Comparison of ENCODE assay signal across 28 cellular contexts in genomic region chr7:15490261-15490660, GRCh38.
"Had no signal": no experiment of that assay in that cellular context is flagged by ENCODE, and none has a peak within 500 bp of the region (broad histone marks: within the 10 kb centered on the region; RNA-seq: fewer than 3 reads in every experiment).

No MANE protein-coding gene starts in this region.

- H3K4me3 ChIP-seq: adrenal gland, ascending aorta, breast epithelium, cardiac muscle cell, coronary artery, dorsolateral prefrontal cortex, gastrocnemius medialis, heart right ventricle had no signal

- H3K9me3 ChIP-seq: adrenal gland, ascending aorta, breast epithelium, gastrocnemius medialis, heart right ventricle had no signal

- H3K27me3 ChIP-seq: adrenal gland, ascending aorta, breast epithelium, cardiac muscle cell, dorsolateral prefrontal cortex, gastrocnemius medialis, heart right ventricle had no signal

- H3K4me1 ChIP-seq: adrenal gland, breast epithelium, gastrocnemius medialis had no signal

- H3K36me3 ChIP-seq: adrenal gland, ascending aorta, breast epithelium, cardiac muscle cell, gastrocnemius medialis, heart right ventricle had no signal

- ATAC-seq: activated CD4-positive, alpha-beta T cell treated with anti-CD3 and anti-CD28 coated beads for 36 hours; activated CD8-positive, alpha-beta memory T cell treated with anti-CD3 and anti-CD28 coated beads, Interleukin-2, amount 10 ng/mL, durations not matched to agents 7 days and 5 days; activated CD8-positive, alpha-beta T cell treated with anti-CD3 and anti-CD28 coated beads, Interleukin-2, amount 10 ng/mL, durations not matched to agents 7 days and 5 days; activated naive CD8-positive, alpha-beta T cell treated with anti-CD3 and anti-CD28 coated beads, Interleukin-2, amount 50 U/mL, for 24 hours; esophagus mucosa; gastrocnemius medialis had no signal

- H3K27ac ChIP-seq: adrenal gland, ascending aorta, breast epithelium, cardiac muscle cell, dorsolateral prefrontal cortex, gastrocnemius medialis had no signal

- DNase-seq: activated CD4-positive, alpha-beta memory T cell treated with anti-CD3 and anti-CD28 coated beads for 36 hours; activated CD4-positive, alpha-beta T cell treated with anti-CD3 and anti-CD28 coated beads for 36 hours; activated CD4-positive, alpha-beta T cell treated with anti-CD3 and anti-CD28 coated beads, Interleukin-2, amount 10 ng/mL, durations not matched to agents 24 days and 14 days; activated CD4-positive, CD25-positive, alpha-beta regulatory T cell; activated CD4-positive, CD25-positive, alpha-beta regulatory T cell treated with anti-CD3 and anti-CD28 coated beads, Interleukin-2, amount 50 U/mL, for 72 hours; activated CD8-positive, alpha-beta memory T cell treated with anti-CD3 and anti-CD28 coated beads, Interleukin-2, amount 10 ng/mL, durations not matched to agents 7 days and 5 days; activated CD8-positive, alpha-beta memory T cell treated with anti-CD3 and anti-CD28 coated beads, Interleukin-2, amount 50 U/mL, for 4 hours; activated CD8-positive, alpha-beta T cell treated with anti-CD3 and anti-CD28 coated beads, Interleukin-2, amount 10 ng/mL, durations not matched to agents 7 days and 5 days; activated effector memory CD4-positive, alpha-beta T cell treated with anti-CD3 and anti-CD28 coated beads, Interleukin-2, amount 50 U/mL, for 16 hours; activated naive CD4-positive, alpha-beta T cell treated with anti-CD3 and anti-CD28 coated beads for 36 hours; activated naive CD8-positive, alpha-beta T cell treated with anti-CD3 and anti-CD28 coated beads for 36 hours; activated naive CD8-positive, alpha-beta T cell treated with anti-CD3 and anti-CD28 coated beads, Interleukin-2, amount 50 U/mL, for 24 hours; activated T-cell treated with anti-CD3 and anti-CD28 coated beads, Interleukin-2, amount 50 U/mL, for 1 hour; activated T-cell treated with anti-CD3 and anti-CD28 coated beads, Interleukin-2, amount 50 U/mL, for 48 hours; adrenal gland; dorsolateral prefrontal cortex; effector memory CD4-positive, alpha-beta T cell; endodermal cell; foreskin fibroblast; gastrocnemius medialis; glutamatergic neuron; heart right ventricle; T-helper 2 cell had no signal
